Comparison of ENCODE assay signal across 10 cellular contexts in the genomic region with DNA sequence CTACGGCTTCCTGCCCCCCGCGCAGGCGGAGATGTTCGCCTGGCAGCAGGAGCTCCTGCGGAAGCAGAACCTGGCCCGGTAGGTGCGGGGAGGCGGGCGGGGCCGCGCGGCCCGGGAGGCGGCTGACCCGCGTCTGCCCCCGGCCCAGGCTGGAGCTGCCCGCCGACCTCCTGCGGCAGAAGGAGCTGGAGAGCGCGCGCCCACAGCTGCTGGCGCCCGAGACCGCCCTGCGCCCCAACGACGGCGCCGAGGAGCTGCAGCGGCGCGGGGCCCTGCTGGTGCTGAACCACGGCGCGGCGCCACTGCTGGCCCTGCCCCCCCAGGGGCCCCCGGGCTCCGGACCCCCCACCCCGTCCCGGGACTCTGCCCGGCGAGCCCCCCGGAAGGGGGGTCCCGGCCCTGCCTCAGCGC. TPM values are rescaled to one million over a fixed set of nuclear protein-coding genes. Genes with fewer than 3 reads are reported as not detected.
DNase-seq lines count a peak whose midpoint lies in the region; ATAC-seq and TF ChIP-seq lines count a peak whose summit lies in the region.
"Had no signal": no experiment of that assay in that cellular context is flagged by ENCODE, and none has a peak within 500 bp of the region (broad histone marks: within the 10 kb centered on the region; RNA-seq: fewer than 3 reads in every experiment).

No MANE protein-coding gene starts in this region.

- peaks cover 27% of the 10 kb centered on the region for H3K27me3 ChIP-seq in PC-9 (ENCODE audit: insufficient read depth, low read depth)
- H3K27me3 ChIP-seq in smooth muscle cell (ENCODE audit: low read depth) = no peaks in the 10 kb centered on the region

- no peaks in the 10 kb centered on the region for H3K9me2 ChIP-seq in PC-9 (ENCODE audit: insufficient read depth)

- no peak overlapping the region for H3K27ac ChIP-seq in PC-9
- H3K27ac ChIP-seq in smooth muscle cell (ENCODE audit: low read depth) = peak overlapping the region; percentile 13

- no peaks in the 10 kb centered on the region for H3K36me3 ChIP-seq in PC-9 (ENCODE audit: low read depth)
- H3K36me3 ChIP-seq in smooth muscle cell (ENCODE audit: low read depth) = no peaks in the 10 kb centered on the region

- H3K9ac ChIP-seq in smooth muscle cell (ENCODE audit: low read depth) = no peak overlapping the region

- TF ChIP-seq CTCF in PC-9 (conservative IDR thresholded peaks at IDR 0.05) (no peak), fibroblast of villous mesenchyme (IDR thresholded peaks at IDR 0.05; ENCODE audit: insufficient read depth, low read depth, low read length) (no peak), smooth muscle cell (IDR thresholded peaks at IDR 0.05; ENCODE audit: borderline replicate concordance, insufficient read depth, poor library complexity, severe bottlenecking) (no peak)

- H2AFZ ChIP-seq in PC-9 (no peak overlapping the region), smooth muscle cell (ENCODE audit: low read depth) (no peak overlapping the region)

- BruUV-seq in PC-9 (replicated peaks; lab: Mats Ljungman, UMichigan) = no TSS peak

- peaks cover 27% of the 10 kb centered on the region for H3K4me1 ChIP-seq in PC-9 (replicated peaks; ENCODE audit: insufficient read depth)
- H3K4me1 ChIP-seq in smooth muscle cell (ENCODE audit: low read depth) = peaks cover 21% of the 10 kb centered on the region

- H3K4me3 ChIP-seq in PC-9 (peak overlapping the region; percentile 47; the same call in 1 of the 2 replicates), fibroblast of villous mesenchyme (ENCODE audit: low read depth, low read length) (peak overlapping the region; percentile 55), smooth muscle cell (peak overlapping the region; percentile 47)

- peaks cover 8% of the 10 kb centered on the region for H4K20me1 ChIP-seq in PC-9 (ENCODE audit: insufficient read depth)
- peaks cover 18% of the 10 kb centered on the region for H4K20me1 ChIP-seq in smooth muscle cell (ENCODE audit: low read depth)

- 2% methylated on average over 34 of the region's 48 CpGs for WGBS in smooth muscle cell (ENCODE audit: low lambda C conversion rate)

- H3K9me3 ChIP-seq in PC-9 (ENCODE audit: insufficient read depth, low read depth) (no peaks in the 10 kb centered on the region), smooth muscle cell (replicated peaks; ENCODE audit: low read depth) (no peaks in the 10 kb centered on the region)

- peak; percentile 58 for DNase-seq in NCI-H2227 (lab: John Stamatoyannopoulos, UW; ENCODE audit: unreplicated experiment)
- DNase-seq in NCI-H2227 treated with DMSO at 0.1 percent for 48 hours (lab: John Stamatoyannopoulos, UW) = no peak
- no peak for DNase-seq in PC-9
- no peak for DNase-seq in fibroblast of villous mesenchyme (ENCODE audit: low read depth)
- peak; percentile 35 for DNase-seq in smooth muscle cell (lab: John Stamatoyannopoulos, UW; ENCODE audit: unreplicated experiment)
- no peak for DNase-seq in GM19238 (ENCODE audit: insufficient read length, low spot score)
- no peak for DNase-seq in globus pallidus (ENCODE audit: low spot score)
- DNase-seq: cortex of kidney had no signal

- POLR2A ChIA-PET in PC-9 (lab: Charles Lee; ENCODE audit: unreplicated experiment) = interaction anchor here (0.6 kb wide), 1 partner anchor 40 kb away, joined by 6 read pairs; no protein-coding TSS in a partner anchor

- H3K79me2 ChIP-seq in PC-9 (ENCODE audit: low read depth) (no peaks in the 10 kb centered on the region), smooth muscle cell (ENCODE audit: low read depth) (no peaks in the 10 kb centered on the region)

- ATAC-seq in HG02571 (IDR thresholded peaks at IDR 0.05; ENCODE audit: unreplicated experiment) = no peak

- CTCF ChIA-PET in PC-9 (lab: Charles Lee) = interaction anchor here (0.6 kb wide), 2 partner anchors 22 to 41 kb away, joined by 3 read pairs; no protein-coding TSS in a partner anchor

- intact Hi-C loops in PC-9 (cut with micrococcal nuclease; ENCODE audit: unreplicated experiment) = no loop called here

- H3K4me2 ChIP-seq in PC-9 (peak overlapping the region; percentile 79), smooth muscle cell (peak overlapping the region; percentile 89)

- H3F3A ChIP-seq in PC-9 (ENCODE audit: insufficient read depth, low read depth) (peaks cover 21% of the 10 kb centered on the region; the same call in 1 of the 2 replicates), smooth muscle cell (ENCODE audit: low read depth) (peaks cover 12% of the 10 kb centered on the region)

RNA-seq across cellular contexts. Expression of gene NOC2L, which starts 16.6 kb away (rescaled TPM):
- total RNA-seq in PC-9 (2021) = 86.4 and 100 TPM in 2 replicates
- total RNA-seq in fibroblast of villous mesenchyme = 66.7 and 76.9 TPM in 2 replicates
- total RNA-seq in smooth muscle cell = 34.5 and 38.9 TPM in 2 replicates
- 64.0 and 76.3 TPM in 2 replicates for polyA plus RNA-seq in smooth muscle cell

RNA-seq across cellular contexts. Expression of gene KLHL17, which starts 18.0 kb away (rescaled TPM):
- 16.8 and 22.7 TPM in 2 replicates for total RNA-seq in PC-9 (2021)
- total RNA-seq in fibroblast of villous mesenchyme = 6.0 and 9.3 TPM in 2 replicates
- 10.2 and 12.4 TPM in 2 replicates for total RNA-seq in smooth muscle cell
- 29.9 and 32.7 TPM in 2 replicates for polyA plus RNA-seq in smooth muscle cell

RNA-seq across cellular contexts. Expression of gene SAMD11, which starts 18.7 kb away (rescaled TPM):
- total RNA-seq in PC-9 (2021) = 0.59 and 2.2 TPM in 2 replicates
- total RNA-seq in fibroblast of villous mesenchyme = 2.2 and 7.7 TPM in 2 replicates
- total RNA-seq in smooth muscle cell = 7.5 and 18.0 TPM in 2 replicates
- polyA plus RNA-seq in smooth muscle cell = 21.1 and 24.1 TPM in 2 replicates

RNA-seq across cellular contexts. Expression of gene PLEKHN1, which starts 23.9 kb away (rescaled TPM):
- total RNA-seq in PC-9 (2021) = 9.1 and 11.9 TPM in 2 replicates
- 1.7 and 1.9 TPM in 2 replicates for total RNA-seq in fibroblast of villous mesenchyme
- total RNA-seq in smooth muscle cell = 1.9 and 2.6 TPM in 2 replicates
- 5.2 and 9.6 TPM in 2 replicates for polyA plus RNA-seq in smooth muscle cell

RNA-seq across cellular contexts. Expression of gene PERM1, which starts 39.5 kb away (rescaled TPM):
- 0.60 and 0.81 TPM in 2 replicates for total RNA-seq in PC-9 (2021)
- under 0.01 and 0.43 TPM in 2 replicates for total RNA-seq in fibroblast of villous mesenchyme
- total RNA-seq in smooth muscle cell = 0.22 TPM in 1 of 2 replicates, not detected in the other
- polyA plus RNA-seq in smooth muscle cell = 2.6 and 3.1 TPM in 2 replicates
- total RNA-seq: NCI-H460 had no signal

Comparison
In these comparisons a context has a peak if more than half of its experiments do, and no peak if none do; other contexts are left out.
1. DNase-seq: peak in NCI-H2227 (single experiment) and smooth muscle cell (single experiment); none in NCI-H2227 treated with DMSO at 0.1 percent for 48 hours (single experiment), PC-9 (0 of 2), fibroblast of villous mesenchyme (single experiment), GM19238 (single experiment) and globus pallidus (single experiment).
2. Peak in every context shown above with its lines, with median percentiles within 50 percentile points of each other: H3K4me3 ChIP-seq.